15 cellular contexts compared by ENCODE assay signal in the genomic region with DNA sequence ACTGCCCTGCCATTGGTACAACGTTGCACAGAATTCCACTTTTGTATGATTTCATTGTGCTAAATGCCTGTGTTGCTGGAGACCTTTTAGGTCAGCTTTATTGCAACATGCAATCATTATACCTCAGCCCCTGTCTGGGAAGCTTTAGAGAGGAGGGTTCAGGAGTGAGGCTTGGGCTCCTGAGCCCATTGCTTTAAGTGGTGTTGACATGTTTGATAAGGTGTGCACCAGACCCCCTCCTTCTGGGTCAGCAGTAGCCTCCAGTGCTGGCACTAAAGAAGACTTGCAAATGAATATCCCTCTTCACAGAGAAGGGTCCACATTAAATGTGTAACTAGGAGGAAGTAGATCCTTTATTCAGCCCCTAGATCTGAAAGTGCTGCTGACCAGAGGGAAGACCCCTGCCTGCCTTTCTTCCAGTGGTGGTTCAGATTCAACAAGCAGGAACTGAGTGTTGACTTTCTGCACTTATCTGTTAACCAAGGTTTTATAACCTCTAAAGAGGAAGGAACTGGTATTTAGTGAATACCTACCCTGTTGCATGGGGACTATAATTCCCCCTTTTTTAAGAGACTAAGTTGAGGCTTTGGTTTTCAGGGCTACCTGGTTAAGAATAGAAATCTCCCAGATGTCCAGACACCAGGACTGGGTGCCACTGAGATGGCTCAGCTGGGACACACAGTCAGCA.
A peak's percentile ranks its signal among the peaks of the same experiment; 100 is the strongest.
DNase-seq lines count a peak whose midpoint lies in the region; ATAC-seq and TF ChIP-seq lines count a peak whose summit lies in the region.
"Had no signal": no experiment of that assay in that cellular context is flagged by ENCODE, and none has a peak within 500 bp of the region (broad histone marks: within the 10 kb centered on the region; RNA-seq: fewer than 3 reads in every experiment).

No MANE protein-coding gene starts in this region.

- H3K36me3 ChIP-seq in osteoblast (ENCODE audit: insufficient read depth, low read length) (no peaks in the 10 kb centered on the region), ascending aorta (no peaks in the 10 kb centered on the region)

- H3K4me3 ChIP-seq in osteoblast (ENCODE audit: insufficient read depth, low read length) (no peak overlapping the region), ascending aorta (no peak overlapping the region)
- H3K4me3 ChIP-seq: SK-N-MC had no signal

- H3K27ac ChIP-seq in RWPE1 (peak overlapping the region; percentile 67), osteoblast (ENCODE audit: low read depth, low read length) (peak overlapping the region; percentile 89), ascending aorta (peak overlapping the region in 1 of 2 donors; percentile 83)
- H3K27ac ChIP-seq: SK-N-MC had no signal

- H3K27me3 ChIP-seq in osteoblast (ENCODE audit: insufficient read depth, low read length): no peaks in the 10 kb centered on the region
- no peaks in the 10 kb centered on the region for H3K27me3 ChIP-seq in ascending aorta

- ATAC-seq in GM18868 (IDR thresholded peaks at IDR 0.05; ENCODE audit: unreplicated experiment) (peak; percentile 37), HG02610 (IDR thresholded peaks at IDR 0.05; ENCODE audit: unreplicated experiment) (peak; percentile 27)

- H3K4me2 ChIP-seq in osteoblast (ENCODE audit: insufficient read depth, low read length): peak overlapping the region; percentile 78

- POLR2A ChIA-PET in RWPE1 (lab: Yijun Ruan, JAX; ENCODE audit: low non-redundant PET): no interaction called here

- H3K9me3 Mint-ChIP-seq in activated T-cell treated with anti-CD3 and anti-CD28 coated beads, Interleukin-2, amount 50 U/mL, for 24 hours: no peaks in the 10 kb centered on the region

- H2AFZ ChIP-seq in osteoblast (ENCODE audit: low read length): peak overlapping the region; percentile 40

- H4K20me1 ChIP-seq in osteoblast (ENCODE audit: insufficient read depth, low read length): no peaks in the 10 kb centered on the region

- H3K27me3 Mint-ChIP-seq in activated T-cell treated with anti-CD3 and anti-CD28 coated beads, Interleukin-2, amount 50 U/mL, for 24 hours: no peaks in the 10 kb centered on the region
- H3K27me3 Mint-ChIP-seq: CD8-positive, alpha-beta memory T cell had no signal

- H3K9me3 ChIP-seq in osteoblast (ENCODE audit: low read depth, low read length) (no peaks in the 10 kb centered on the region), ascending aorta (no peaks in the 10 kb centered on the region)

- H3K4me1 Mint-ChIP-seq in activated T-cell treated with anti-CD3 and anti-CD28 coated beads, Interleukin-2, amount 50 U/mL, for 24 hours (ENCODE audit: low read depth): no peaks in the 10 kb centered on the region
- H3K4me1 Mint-ChIP-seq: CD8-positive, alpha-beta memory T cell had no signal

- no peaks in the 10 kb centered on the region for H3K36me3 Mint-ChIP-seq in activated T-cell treated with anti-CD3 and anti-CD28 coated beads, Interleukin-2, amount 50 U/mL, for 24 hours (ENCODE audit: low read depth)
- H3K36me3 Mint-ChIP-seq: CD8-positive, alpha-beta memory T cell had no signal

- CTCF ChIA-PET in RWPE1 (lab: Yijun Ruan, JAX): interaction anchor here (0.7 kb wide), 1 partner anchor 79 kb away, joined by 3 read pairs; no protein-coding TSS in a partner anchor

- no peaks in the 10 kb centered on the region for H3K79me2 ChIP-seq in osteoblast (ENCODE audit: insufficient read depth, low read length)

- DNase-seq in RWPE1 (ENCODE audit: low spot score) (no peak), osteoblast (ENCODE audit: insufficient read length, low spot score, missing footprints) (no peak), SW480 (ENCODE audit: low spot score) (no peak), ascending aorta (ENCODE audit: low spot score in 2 of 2) (no peak), NCI-H748 treated with DMSO at 0.1 percent for 48 hours (lab: John Stamatoyannopoulos, UW) (no peak)
- DNase-seq in activated T-cell treated with anti-CD3 and anti-CD28 coated beads, Interleukin-2, amount 50 U/mL, for 24 hours: no peak
- DNase-seq: activated CD4-positive, alpha-beta T cell treated with anti-CD3 and anti-CD28 coated beads for 4 hours; activated gamma-delta T cell; CD8-positive, alpha-beta memory T cell; GOT3; NCI-H526 treated with DMSO at 0.1 percent for 48 hours had no signal

- H3K4me1 ChIP-seq in osteoblast (ENCODE audit: insufficient read depth, low read length) (peaks cover 44% of the 10 kb centered on the region), ascending aorta (peaks cover 6 to 11% of the 10 kb centered on the region in 2 donors)

- H3K4me3 Mint-ChIP-seq in activated T-cell treated with anti-CD3 and anti-CD28 coated beads, Interleukin-2, amount 50 U/mL, for 24 hours: no peak overlapping the region
- H3K4me3 Mint-ChIP-seq: CD8-positive, alpha-beta memory T cell; nephron had no signal

- H3K27ac Mint-ChIP-seq in activated T-cell treated with anti-CD3 and anti-CD28 coated beads, Interleukin-2, amount 50 U/mL, for 24 hours: no peak overlapping the region
- H3K27ac Mint-ChIP-seq: CD8-positive, alpha-beta memory T cell had no signal

- TF ChIP-seq CTCF in RWPE1 (conservative IDR thresholded peaks at IDR 0.05; ENCODE audit: low read depth) (no peak), osteoblast (IDR thresholded peaks at IDR 0.05; ENCODE audit: extremely low read depth, low read depth, low read length) (no peak), ascending aorta (IDR thresholded peaks at IDR 0.05) (no peak)

- intact Hi-C loops in ascending aorta (cut with DNase I): loop anchor here (2.0 to 5.0 kb wide), 3 partner anchors 144 to 368 kb away; no protein-coding TSS in a partner anchor
